ENCODE assay signal across 28 cellular contexts in the genomic region with DNA sequence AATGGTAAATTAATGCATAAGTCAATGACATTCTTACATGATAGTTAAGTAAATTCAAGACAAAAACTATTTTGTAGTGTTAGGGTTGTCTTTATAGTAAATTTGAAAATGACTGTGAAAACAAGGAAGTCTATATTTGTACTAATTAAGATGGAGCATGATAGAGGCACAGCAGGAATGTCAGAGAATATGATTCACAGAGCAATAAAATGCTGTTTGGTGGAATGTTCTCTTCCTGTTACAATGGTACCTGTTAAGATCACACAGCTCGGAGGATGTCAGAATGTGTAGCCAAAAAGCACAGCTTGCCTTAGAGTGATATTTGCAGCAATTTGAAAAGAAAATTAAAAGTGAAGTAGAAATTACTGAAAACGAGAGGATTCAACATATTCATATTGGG.
"Had no signal": no experiment of that assay in that cellular context is flagged by ENCODE, and none has a peak within 500 bp of the region (broad histone marks: within the 10 kb centered on the region; RNA-seq: fewer than 3 reads in every experiment).

No MANE protein-coding gene starts in this region.

- FAIRE-seq: astrocyte, colon had no signal

- H3K36me3 ChIP-seq: cardiac muscle cell, Peyer's patch had no signal

- H3K27me3 ChIP-seq: cardiac muscle cell, Peyer's patch had no signal

- H3K4me3 ChIP-seq: cardiac muscle cell, Peyer's patch had no signal

- H3K4me1 ChIP-seq: Peyer's patch had no signal

- ATAC-seq: activated naive CD4-positive, alpha-beta T cell treated with anti-CD3 and anti-CD28 coated beads, Interleukin-2, amount 50 U/mL, for 72 hours; activated T-cell treated with anti-CD3 and anti-CD28 coated beads, Interleukin-2, amount 50 U/mL, for 4 hours; T-cell; WTC11 had no signal

- DNase-seq: activated CD4-positive, alpha-beta T cell treated with anti-CD3 and anti-CD28 coated beads for 48 hours; activated CD4-positive, alpha-beta T cell treated with anti-CD3 and anti-CD28 coated beads, Interleukin-2, amount 50 U/mL, for 48 hours; activated CD4-positive, CD25-positive, alpha-beta regulatory T cell treated with anti-CD3 and anti-CD28 coated beads, Interleukin-2, amount 50 U/mL, for 72 hours; activated CD8-positive, alpha-beta memory T cell treated with anti-CD3 and anti-CD28 coated beads for 24 hours; activated effector memory CD4-positive, alpha-beta T cell treated with anti-CD3 and anti-CD28 coated beads, Interleukin-2, amount 50 U/mL, for 16 hours; activated naive CD4-positive, alpha-beta T cell treated with Interleukin-2 at 50 U/mL for 16 hours; activated T-cell treated with anti-CD3 and anti-CD28 coated beads, Interleukin-2, amount 50 U/mL, for 4 hours; amygdala; NCI-H1092; NCI-H1417; NCI-H1930; NCI-H2171; NCI-H2227 treated with DMSO at 0.1 percent for 48 hours; NCI-H446 treated with DMSO at 0.1 percent for 48 hours; NCI-H524 treated with DMSO at 0.1 percent for 48 hours; NCI-H82; OCI-M1; Peyer's patch; SHP77; T-cell; T-helper 2 cell; T1000 had no signal

- H3K9me3 ChIP-seq: Peyer's patch had no signal

- H3K27ac ChIP-seq: Peyer's patch, RWPE1 had no signal
